35 cellular contexts compared by ENCODE assay signal in genomic region chr13:96519380-96519779, GRCh38.
"Had no signal": no experiment of that assay in that cellular context is flagged by ENCODE, and none has a peak within 500 bp of the region (broad histone marks: within the 10 kb centered on the region; RNA-seq: fewer than 3 reads in every experiment).

No MANE protein-coding gene starts in this region.

- H3K27me3 ChIP-seq: ascending aorta, cardiac muscle cell had no signal

- DNase-seq: activated CD4-positive, alpha-beta memory T cell treated with anti-CD3 and anti-CD28 coated beads, Interleukin-2, amount 10 ng/mL, durations not matched to agents 7 days and 5 days; activated CD4-positive, alpha-beta T cell treated with anti-CD3 and anti-CD28 coated beads for 1 hour; activated CD4-positive, alpha-beta T cell treated with anti-CD3 and anti-CD28 coated beads for 36 hours; activated CD4-positive, alpha-beta T cell treated with anti-CD3 and anti-CD28 coated beads for 48 hours; activated CD4-positive, alpha-beta T cell treated with anti-CD3 and anti-CD28 coated beads, Interleukin-2, amount 10 ng/mL, durations not matched to agents 7 days and 5 days; activated CD4-positive, alpha-beta T cell treated with anti-CD3 and anti-CD28 coated beads, Interleukin-2, amount 50 U/mL, for 48 hours; activated CD4-positive, CD25-positive, alpha-beta regulatory T cell; activated CD8-positive, alpha-beta memory T cell treated with anti-CD3 and anti-CD28 coated beads for 24 hours; activated CD8-positive, alpha-beta memory T cell treated with anti-CD3 and anti-CD28 coated beads, Interleukin-2, amount 10 ng/mL, durations not matched to agents 7 days and 5 days; activated CD8-positive, alpha-beta memory T cell treated with anti-CD3 and anti-CD28 coated beads, Interleukin-2, amount 50 U/mL, for 48 hours; activated CD8-positive, alpha-beta T cell treated with anti-CD3 and anti-CD28 coated beads, Interleukin-2, amount 10 ng/mL, durations not matched to agents 7 days and 5 days; activated effector memory CD4-positive, alpha-beta T cell treated with Interleukin-2 at 50 U/mL for 16 hours; activated gamma-delta T cell; activated naive CD4-positive, alpha-beta T cell treated with anti-CD3 and anti-CD28 coated beads, Interleukin-2, amount 10 ng/mL, durations not matched to agents 7 days and 5 days; activated naive CD4-positive, alpha-beta T cell treated with Interleukin-2 at 50 U/mL for 16 hours; activated naive CD8-positive, alpha-beta T cell treated with anti-CD3 and anti-CD28 coated beads, Interleukin-2, amount 10 ng/mL, durations not matched to agents 7 days and 5 days; activated naive CD8-positive, alpha-beta T cell treated with anti-CD3 and anti-CD28 coated beads, Interleukin-2, amount 50 U/mL, for 24 hours; activated T-cell treated with anti-CD3 and anti-CD28 coated beads, Interleukin-2, amount 50 U/mL, for 24 hours; activated T-cell treated with anti-CD3 and anti-CD28 coated beads, Interleukin-2, amount 50 U/mL, for 48 hours; amygdala; anterior cingulate cortex; caudate nucleus; cerebellar nuclear complex; T-cell; T-helper 17 cell; T-helper 9 cell; WERI-Rb-1 had no signal

- H3K4me3 Mint-ChIP-seq: activated CD4-positive, alpha-beta memory T cell treated with anti-CD3 and anti-CD28 coated beads, Interleukin-2, amount 10 ng/mL, durations not matched to agents 7 days and 5 days; activated CD4-positive, alpha-beta T cell treated with anti-CD3 and anti-CD28 coated beads for 36 hours; activated CD4-positive, alpha-beta T cell treated with anti-CD3 and anti-CD28 coated beads, Interleukin-2, amount 10 ng/mL, durations not matched to agents 7 days and 5 days; activated CD8-positive, alpha-beta memory T cell treated with anti-CD3 and anti-CD28 coated beads, Interleukin-2, amount 10 ng/mL, durations not matched to agents 7 days and 5 days; activated CD8-positive, alpha-beta T cell treated with anti-CD3 and anti-CD28 coated beads, Interleukin-2, amount 10 ng/mL, durations not matched to agents 7 days and 5 days; activated naive CD4-positive, alpha-beta T cell treated with anti-CD3 and anti-CD28 coated beads, Interleukin-2, amount 10 ng/mL, durations not matched to agents 7 days and 5 days; activated naive CD4-positive, alpha-beta T cell treated with anti-CD3 and anti-CD28 coated beads, Interleukin-2, amount 50 U/mL, for 24 hours; activated naive CD8-positive, alpha-beta T cell; activated naive CD8-positive, alpha-beta T cell treated with anti-CD3 and anti-CD28 coated beads, Interleukin-2, amount 10 ng/mL, durations not matched to agents 7 days and 5 days; activated naive CD8-positive, alpha-beta T cell treated with anti-CD3 and anti-CD28 coated beads, Interleukin-2, amount 50 U/mL, for 24 hours; activated T-cell treated with anti-CD3 and anti-CD28 coated beads, Interleukin-2, amount 50 U/mL, for 24 hours; brain; central memory CD8-positive, alpha-beta T cell; T-cell; T-helper 17 cell; WTC11 had no signal

- H3K9me3 Mint-ChIP-seq: activated naive CD4-positive, alpha-beta T cell treated with anti-CD3 and anti-CD28 coated beads, Interleukin-2, amount 50 U/mL, for 24 hours; activated naive CD8-positive, alpha-beta T cell treated with anti-CD3 and anti-CD28 coated beads, Interleukin-2, amount 50 U/mL, for 24 hours had no signal

- H3K4me3 ChIP-seq: ascending aorta, cardiac muscle cell had no signal

- H3K36me3 Mint-ChIP-seq: activated CD8-positive, alpha-beta memory T cell treated with anti-CD3 and anti-CD28 coated beads, Interleukin-2, amount 10 ng/mL, durations not matched to agents 7 days and 5 days; activated naive CD4-positive, alpha-beta T cell treated with anti-CD3 and anti-CD28 coated beads, Interleukin-2, amount 10 ng/mL, durations not matched to agents 7 days and 5 days; activated naive CD4-positive, alpha-beta T cell treated with anti-CD3 and anti-CD28 coated beads, Interleukin-2, amount 50 U/mL, for 24 hours; activated naive CD8-positive, alpha-beta T cell; activated naive CD8-positive, alpha-beta T cell treated with anti-CD3 and anti-CD28 coated beads, Interleukin-2, amount 10 ng/mL, durations not matched to agents 7 days and 5 days; brain; T-cell; WTC11 had no signal

- H3K36me3 ChIP-seq: ascending aorta, cardiac muscle cell, WERI-Rb-1 had no signal

- H3K27me3 Mint-ChIP-seq: activated CD4-positive, alpha-beta memory T cell treated with anti-CD3 and anti-CD28 coated beads, Interleukin-2, amount 10 ng/mL, durations not matched to agents 7 days and 5 days; activated CD4-positive, alpha-beta T cell treated with anti-CD3 and anti-CD28 coated beads for 36 hours; activated CD4-positive, alpha-beta T cell treated with anti-CD3 and anti-CD28 coated beads, Interleukin-2, amount 10 ng/mL, durations not matched to agents 7 days and 5 days; activated CD8-positive, alpha-beta memory T cell treated with anti-CD3 and anti-CD28 coated beads, Interleukin-2, amount 10 ng/mL, durations not matched to agents 7 days and 5 days; activated naive CD4-positive, alpha-beta T cell treated with anti-CD3 and anti-CD28 coated beads, Interleukin-2, amount 10 ng/mL, durations not matched to agents 7 days and 5 days; activated naive CD4-positive, alpha-beta T cell treated with anti-CD3 and anti-CD28 coated beads, Interleukin-2, amount 50 U/mL, for 24 hours; activated naive CD8-positive, alpha-beta T cell; activated naive CD8-positive, alpha-beta T cell treated with anti-CD3 and anti-CD28 coated beads, Interleukin-2, amount 10 ng/mL, durations not matched to agents 7 days and 5 days; activated naive CD8-positive, alpha-beta T cell treated with anti-CD3 and anti-CD28 coated beads, Interleukin-2, amount 50 U/mL, for 24 hours; activated T-cell treated with anti-CD3 and anti-CD28 coated beads, Interleukin-2, amount 50 U/mL, for 24 hours; brain; central memory CD8-positive, alpha-beta T cell; T-cell; T-helper 17 cell had no signal

- H3K4me1 ChIP-seq: ascending aorta had no signal

- H3K27ac Mint-ChIP-seq: activated CD4-positive, alpha-beta memory T cell treated with anti-CD3 and anti-CD28 coated beads, Interleukin-2, amount 10 ng/mL, durations not matched to agents 7 days and 5 days; activated CD4-positive, alpha-beta T cell treated with anti-CD3 and anti-CD28 coated beads for 36 hours; activated CD4-positive, alpha-beta T cell treated with anti-CD3 and anti-CD28 coated beads, Interleukin-2, amount 10 ng/mL, durations not matched to agents 7 days and 5 days; activated CD8-positive, alpha-beta memory T cell treated with anti-CD3 and anti-CD28 coated beads, Interleukin-2, amount 10 ng/mL, durations not matched to agents 7 days and 5 days; activated CD8-positive, alpha-beta T cell treated with anti-CD3 and anti-CD28 coated beads, Interleukin-2, amount 10 ng/mL, durations not matched to agents 7 days and 5 days; activated naive CD4-positive, alpha-beta T cell treated with anti-CD3 and anti-CD28 coated beads, Interleukin-2, amount 10 ng/mL, durations not matched to agents 7 days and 5 days; activated naive CD4-positive, alpha-beta T cell treated with anti-CD3 and anti-CD28 coated beads, Interleukin-2, amount 50 U/mL, for 24 hours; activated naive CD8-positive, alpha-beta T cell; activated naive CD8-positive, alpha-beta T cell treated with anti-CD3 and anti-CD28 coated beads, Interleukin-2, amount 10 ng/mL, durations not matched to agents 7 days and 5 days; activated naive CD8-positive, alpha-beta T cell treated with anti-CD3 and anti-CD28 coated beads, Interleukin-2, amount 50 U/mL, for 24 hours; activated T-cell treated with anti-CD3 and anti-CD28 coated beads, Interleukin-2, amount 50 U/mL, for 24 hours; activated T-helper 2 cell treated with anti-CD3 and anti-CD28 coated beads, Interferon-gamma antibody, Interleukin-2, Interleukin-4, amounts not matched to agents 10 μg/mL and 5 μg/mL and 100 μg/mL, durations not matched to agents 14 hours and 24 hours and 36 hours; brain; T-cell; T-helper 17 cell; WTC11 had no signal

- H3K27ac ChIP-seq: ascending aorta, cardiac muscle cell, WERI-Rb-1 had no signal

- H3K9me3 ChIP-seq: ascending aorta had no signal

- H3K4me1 Mint-ChIP-seq: activated CD4-positive, alpha-beta memory T cell treated with anti-CD3 and anti-CD28 coated beads, Interleukin-2, amount 10 ng/mL, durations not matched to agents 7 days and 5 days; activated CD4-positive, alpha-beta T cell treated with anti-CD3 and anti-CD28 coated beads for 36 hours; activated CD4-positive, alpha-beta T cell treated with anti-CD3 and anti-CD28 coated beads, Interleukin-2, amount 10 ng/mL, durations not matched to agents 7 days and 5 days; activated CD8-positive, alpha-beta memory T cell treated with anti-CD3 and anti-CD28 coated beads, Interleukin-2, amount 10 ng/mL, durations not matched to agents 7 days and 5 days; activated naive CD4-positive, alpha-beta T cell treated with anti-CD3 and anti-CD28 coated beads, Interleukin-2, amount 10 ng/mL, durations not matched to agents 7 days and 5 days; activated naive CD4-positive, alpha-beta T cell treated with anti-CD3 and anti-CD28 coated beads, Interleukin-2, amount 50 U/mL, for 24 hours; activated naive CD8-positive, alpha-beta T cell treated with anti-CD3 and anti-CD28 coated beads, Interleukin-2, amount 10 ng/mL, durations not matched to agents 7 days and 5 days; activated naive CD8-positive, alpha-beta T cell treated with anti-CD3 and anti-CD28 coated beads, Interleukin-2, amount 50 U/mL, for 24 hours; brain; central memory CD8-positive, alpha-beta T cell; T-cell; T-helper 17 cell had no signal
